ENCODE assay signal across 8 cellular contexts in genomic region chr12:92538970-92539749, GRCh38.
A peak's percentile ranks its signal among the peaks of the same experiment; 100 is the strongest.
DNase-seq lines count a peak whose midpoint lies in the region; ATAC-seq and TF ChIP-seq lines count a peak whose summit lies in the region.

No MANE protein-coding gene starts in this region.

- DNase-seq in DMS153 (lab: John Stamatoyannopoulos, UW) (peak; percentile 68), DMS153 treated with DMSO at 0.1 percent for 48 hours (lab: John Stamatoyannopoulos, UW; ENCODE audit: unreplicated experiment) (no peak), epithelial cell of esophagus (ENCODE audit: low read depth) (peak; percentile 88), pulmonary artery endothelial cell (ENCODE audit: low read depth, low spot score) (peak; percentile 83), inferior parietal cortex (ENCODE audit: extremely low spot score) (no peak)
- DNase-seq in activated CD8-positive, alpha-beta memory T cell treated with anti-CD3 and anti-CD28 coated beads for 24 hours, result no peak

- H3K4me3 ChIP-seq in epithelial cell of esophagus (ENCODE audit: low read length), result no peak overlapping the region

- peak; percentile 48 for ATAC-seq in HG02763 (IDR thresholded peaks at IDR 0.05; ENCODE audit: unreplicated experiment)

- no peak for TF ChIP-seq CTCF in epithelial cell of esophagus (IDR thresholded peaks at IDR 0.05; ENCODE audit: insufficient read depth, low read depth, low read length, missing control alignments)

TF ChIP-seq in PFSK-1, 5 proteins besides CTCF, POLR2A, EP300 and RAD21:
- peak in 1 of 2 experiments; percentile 57; a peak in 1 of 4 replicates for TF ChIP-seq REST (IDR thresholded peaks at IDR 0.05; ENCODE audit: insufficient read depth in 1 of 2, low read depth in 2 of 2, low read length in 2 of 2)
- TF ChIP-seq POLR2AphosphoS5 (IDR thresholded peaks at IDR 0.05; ENCODE audit: low read depth, low read length), result no peak
- no peak for TF ChIP-seq FOXP2 (optimal IDR thresholded peaks at IDR 0.05; ENCODE audit: borderline replicate concordance, extremely low read depth, extremely low read length, insufficient read depth)
- TF ChIP-seq SIN3A (IDR thresholded peaks at IDR 0.05; ENCODE audit: borderline replicate concordance, insufficient read depth, low read length), result peak; percentile 60; the same call in 1 of the 2 replicates
- no peak for TF ChIP-seq TAF1 (IDR thresholded peaks at IDR 0.05; ENCODE audit: borderline replicate concordance, insufficient read depth, low read length)

Comparison
In these comparisons a context has a peak if more than half of its experiments do, and no peak if none do; other contexts are left out.
1. DNase-seq: peak in DMS153 (single experiment), epithelial cell of esophagus (single experiment) and pulmonary artery endothelial cell (single experiment); none in DMS153 treated with DMSO at 0.1 percent for 48 hours (single experiment), inferior parietal cortex (single experiment) and activated CD8-positive, alpha-beta memory T cell treated with anti-CD3 and anti-CD28 coated beads for 24 hours (single experiment).